Comparison of ENCODE assay signal across 8 cellular contexts in genomic region chr7:116511552-116512523, GRCh38. TPM values are rescaled to one million over a fixed set of nuclear protein-coding genes. Genes with fewer than 3 reads are reported as not detected.
DNase-seq lines count a peak whose midpoint lies in the region; ATAC-seq and TF ChIP-seq lines count a peak whose summit lies in the region.

No MANE protein-coding gene starts in this region.

- H3K27ac Mint-ChIP-seq in activated T-helper 1 cell treated with anti-CD3 and anti-CD28 coated beads, Interleukin-12 subunit alpha, Interleukin-12 subunit beta, Interleukin-2, Interleukin-4 antibody, amounts not matched to agents 30 ng/mL and 10 ng/mL and 1 ng/mL, durations not matched to agents 14 hours and 24 hours and 36 hours, result no peak overlapping the region

- peaks cover 15% of the 10 kb centered on the region; the same call in 1 of the 2 replicates for H3K79me2 ChIP-seq in GM23248 (ENCODE audit: insufficient read depth)

- H3K27ac ChIP-seq in GM23248, result peak overlapping the region; percentile 30
- H3K27ac ChIP-seq in right cardiac atrium (ENCODE audit: low read length), result peak overlapping the region; percentile 90
- H3K27ac ChIP-seq in stomach, result peak overlapping the region; percentile 53 to 78 (median 69)

- in situ Hi-C loops in GM23248 (cut with MboI), result no loop called here

- H3K9me3 ChIP-seq in GM23248 (ENCODE audit: low read depth) (no peaks in the 10 kb centered on the region), right cardiac atrium (ENCODE audit: control insufficient read depth, low read length) (no peaks in the 10 kb centered on the region), stomach (no peaks in the 10 kb centered on the region)

- peak overlapping the region; percentile 5 for H3K4me2 ChIP-seq in GM23248 (ENCODE audit: unreplicated experiment)

- H3K4me3 ChIP-seq in GM23248, result no peak overlapping the region; the same call in 1 of the 2 replicates
- peak overlapping the region; percentile 56 for H3K4me3 ChIP-seq in right cardiac atrium (ENCODE audit: low read length)
- H3K4me3 ChIP-seq in stomach, result peak overlapping the region; percentile 29 to 42 (median 34)

- peaks cover 54% of the 10 kb centered on the region for H3F3A ChIP-seq in GM23248 (ENCODE audit: insufficient read depth)

- H3K36me3 Mint-ChIP-seq in activated T-helper 1 cell treated with anti-CD3 and anti-CD28 coated beads, Interleukin-12 subunit alpha, Interleukin-12 subunit beta, Interleukin-2, Interleukin-4 antibody, amounts not matched to agents 30 ng/mL and 10 ng/mL and 1 ng/mL, durations not matched to agents 14 hours and 24 hours and 36 hours (ENCODE audit: low read depth), result no peaks in the 10 kb centered on the region

- peak; percentile 28 to 31 for DNase-seq in NOMO-1 (lab: John Stamatoyannopoulos, UW; ENCODE audit: unreplicated experiment in 2 of 2)
- DNase-seq in NOMO-1 treated with dmso at 0.1 percent for 144 hours (lab: John Stamatoyannopoulos, UW; ENCODE audit: unreplicated experiment), result no peak
- DNase-seq in GM23248, result peak; percentile 49
- DNase-seq in Kasumi-1 (lab: John Stamatoyannopoulos, UW), result peak; percentile 38 to 39
- no peak for DNase-seq in activated T-helper 1 cell treated with anti-CD3 and anti-CD28 coated beads, Interleukin-12 subunit alpha, Interleukin-12 subunit beta, Interleukin-2, Interleukin-4 antibody, amounts not matched to agents 30 ng/mL and 10 ng/mL and 1 ng/mL, durations not matched to agents 14 hours and 24 hours and 36 hours (ENCODE audit: low spot score)
- DNase-seq in right cardiac atrium, result peak in 1 of 3 donors; percentile 56
- no peak for DNase-seq in stomach
- DNase-seq in NCI-H2081 (lab: John Stamatoyannopoulos, UW), result no peak

- H2AFZ ChIP-seq in GM23248, result peak overlapping the region; percentile 11; the same call in 1 of the 2 replicates

- TF ChIP-seq POLR2A in stomach (IDR thresholded peaks at IDR 0.05), result no peak

- TF ChIP-seq CTCF in stomach (IDR thresholded peaks at IDR 0.05), result no peak

- H3K27me3 ChIP-seq in GM23248 (replicated peaks; ENCODE audit: insufficient read depth) (no peaks in the 10 kb centered on the region), right cardiac atrium (ENCODE audit: control insufficient read depth, insufficient read depth) (no peaks in the 10 kb centered on the region), stomach (no peaks in the 10 kb centered on the region)

- intact Hi-C loops in activated T-helper 1 cell treated with anti-CD3 and anti-CD28 coated beads, Interleukin-12 subunit alpha, Interleukin-12 subunit beta, Interleukin-2, Interleukin-4 antibody, amounts not matched to agents 30 ng/mL and 10 ng/mL and 1 ng/mL, durations not matched to agents 14 hours and 24 hours and 36 hours (cut with micrococcal nuclease), result no loop called here
- intact Hi-C loops in right cardiac atrium (cut with DNase I), result loop anchor here in 1 of 4 donors (10.0 kb wide), 1 partner anchor 247 kb away; no protein-coding TSS in a partner anchor
- intact Hi-C loops in stomach (cut with DNase I; ENCODE audit: low total_unique reads), result no loop called here

- ATAC-seq in right cardiac atrium, result peak; percentile 89 to 94

- H3K9ac ChIP-seq in GM23248, result no peak overlapping the region

- no peak for TF ChIP-seq EP300 in stomach (IDR thresholded peaks at IDR 0.05)

- WGBS in GM23248 (ENCODE audit: low coverage in 1 of 2, low lambda C conversion rate in 2 of 2, missing lambda C conversion rate in 2 of 2), 2 experiments, result 82 to 83% methylated on average over 12 of the region's 12 CpGs
- 35% methylated on average over 12 of the region's 12 CpGs for WGBS in right cardiac atrium
- WGBS in stomach, 5 donors, result 40 to 58% (median 49%) methylated on average over 12 of the region's 12 CpGs

- H3K9me2 ChIP-seq in GM23248 (ENCODE audit: insufficient read depth), result no peaks in the 10 kb centered on the region

- H3K4me3 Mint-ChIP-seq in activated T-helper 1 cell treated with anti-CD3 and anti-CD28 coated beads, Interleukin-12 subunit alpha, Interleukin-12 subunit beta, Interleukin-2, Interleukin-4 antibody, amounts not matched to agents 30 ng/mL and 10 ng/mL and 1 ng/mL, durations not matched to agents 14 hours and 24 hours and 36 hours, result peak overlapping the region; percentile 74

- no peaks in the 10 kb centered on the region for H3K9me3 Mint-ChIP-seq in activated T-helper 1 cell treated with anti-CD3 and anti-CD28 coated beads, Interleukin-12 subunit alpha, Interleukin-12 subunit beta, Interleukin-2, Interleukin-4 antibody, amounts not matched to agents 30 ng/mL and 10 ng/mL and 1 ng/mL, durations not matched to agents 14 hours and 24 hours and 36 hours

- H4K20me1 ChIP-seq in GM23248 (ENCODE audit: insufficient read depth), result no peaks in the 10 kb centered on the region

- peaks cover 16% of the 10 kb centered on the region for H3K4me1 ChIP-seq in GM23248 (ENCODE audit: insufficient read depth)
- no peaks in the 10 kb centered on the region for H3K4me1 ChIP-seq in right cardiac atrium (ENCODE audit: control insufficient read depth, insufficient read depth, low read length)
- peaks cover 0 to 42% (median 13%) of the 10 kb centered on the region in 4 donors for H3K4me1 ChIP-seq in stomach

- H3K4me1 Mint-ChIP-seq in activated T-helper 1 cell treated with anti-CD3 and anti-CD28 coated beads, Interleukin-12 subunit alpha, Interleukin-12 subunit beta, Interleukin-2, Interleukin-4 antibody, amounts not matched to agents 30 ng/mL and 10 ng/mL and 1 ng/mL, durations not matched to agents 14 hours and 24 hours and 36 hours (ENCODE audit: low read depth), result peaks cover 17% of the 10 kb centered on the region

- H3K36me3 ChIP-seq in GM23248 (ENCODE audit: low read depth), result peaks cover 28% of the 10 kb centered on the region
- H3K36me3 ChIP-seq in stomach, result peaks cover 0 to 9% (median 0%) of the 10 kb centered on the region in 4 donors

- H3K27me3 Mint-ChIP-seq in activated T-helper 1 cell treated with anti-CD3 and anti-CD28 coated beads, Interleukin-12 subunit alpha, Interleukin-12 subunit beta, Interleukin-2, Interleukin-4 antibody, amounts not matched to agents 30 ng/mL and 10 ng/mL and 1 ng/mL, durations not matched to agents 14 hours and 24 hours and 36 hours (ENCODE audit: insufficient read depth), result peaks cover 30% of the 10 kb centered on the region

RNA-seq across cellular contexts. Expression of gene CAV2, which starts 12.3 kb away (rescaled TPM):
- total RNA-seq in GM23248 (2014; rRNA removed; shearing (Covaris generic)), result 251 and 283 TPM in 2 replicates
- polyA plus RNA-seq in GM23248 (2016; fragmentation: Nextera tagmentation; extraction: Ambion mirVana), result 344 and 358 TPM in 2 replicates
- total RNA-seq in activated T-helper 1 cell treated with anti-CD3 and anti-CD28 coated beads, Interleukin-12 subunit alpha, Interleukin-12 subunit beta, Interleukin-2, Interleukin-4 antibody, amounts not matched to agents 30 ng/mL and 10 ng/mL and 1 ng/mL, durations not matched to agents 14 hours and 24 hours and 36 hours, result not detected in 2 replicates
- 100 to 1,000 TPM; 179 to 233 (median 200) TPM for total RNA-seq in right cardiac atrium
- polyA plus RNA-seq in right cardiac atrium, result 136 TPM
- 10 to 100 TPM; 26.3 to 90.1 (median 32.7) TPM for total RNA-seq in stomach
- polyA plus RNA-seq in stomach, result 10 to 100 TPM; 15.7 to 21.9 (median 18.0) TPM

RNA-seq across cellular contexts. Expression of gene CAV1, which starts 13.0 kb away (rescaled TPM):
- 1,062 and 1,092 TPM in 2 replicates for total RNA-seq in GM23248 (2014; rRNA removed; shearing (Covaris generic))
- polyA plus RNA-seq in GM23248 (2016; fragmentation: Nextera tagmentation; extraction: Ambion mirVana), result 1,736 and 1,789 TPM in 2 replicates
- 0.76 and 1.8 TPM in 2 replicates for total RNA-seq in activated T-helper 1 cell treated with anti-CD3 and anti-CD28 coated beads, Interleukin-12 subunit alpha, Interleukin-12 subunit beta, Interleukin-2, Interleukin-4 antibody, amounts not matched to agents 30 ng/mL and 10 ng/mL and 1 ng/mL, durations not matched to agents 14 hours and 24 hours and 36 hours
- 100 to 1,000 TPM; 298 to 502 (median 380) TPM for total RNA-seq in right cardiac atrium
- 269 TPM for polyA plus RNA-seq in right cardiac atrium
- 100 to 1,000 TPM in 4 of 5 donors, 10 to 100 TPM in 1; 49.2 to 719 (median 267) TPM for total RNA-seq in stomach
- 10 to 100 TPM; 18.5 to 73.2 (median 33.5) TPM for polyA plus RNA-seq in stomach

Comparison
In these comparisons a context has a peak if more than half of its experiments do, and no peak if none do; other contexts are left out.
1. DNase-seq: peak in NOMO-1 (2 of 2), GM23248 (single experiment) and Kasumi-1 (2 of 2); none in NOMO-1 treated with dmso at 0.1 percent for 144 hours (single experiment), activated T-helper 1 cell treated with anti-CD3 and anti-CD28 coated beads, Interleukin-12 subunit alpha, Interleukin-12 subunit beta, Interleukin-2, Interleukin-4 antibody, amounts not matched to agents 30 ng/mL and 10 ng/mL and 1 ng/mL, durations not matched to agents 14 hours and 24 hours and 36 hours (single experiment), stomach (single experiment) and NCI-H2081 (0 of 2).
2. H3K27ac ChIP-seq: peak in every context shown above with its lines; median percentile 90 in right cardiac atrium; 69 in stomach; 30 in GM23248.
3. RNA of gene CAV2, which starts 12.3 kb away (total RNA-seq): 251 to 283 TPM in GM23248, 179 to 233 TPM in right cardiac atrium and 26.3 to 90.1 TPM in stomach; not detected in activated T-helper 1 cell treated with anti-CD3 and anti-CD28 coated beads, Interleukin-12 subunit alpha, Interleukin-12 subunit beta, Interleukin-2, Interleukin-4 antibody, amounts not matched to agents 30 ng/mL and 10 ng/mL and 1 ng/mL, durations not matched to agents 14 hours and 24 hours and 36 hours; every median in the first group is over 10 times any median in the second.
4. RNA of gene CAV1, which starts 13.0 kb away (total RNA-seq): 1,062 to 1,092 TPM in GM23248, 298 to 502 TPM in right cardiac atrium and 49.2 to 719 TPM in stomach; 0.76 to 1.8 TPM in activated T-helper 1 cell treated with anti-CD3 and anti-CD28 coated beads, Interleukin-12 subunit alpha, Interleukin-12 subunit beta, Interleukin-2, Interleukin-4 antibody, amounts not matched to agents 30 ng/mL and 10 ng/mL and 1 ng/mL, durations not matched to agents 14 hours and 24 hours and 36 hours; every median in the first group is over 10 times any median in the second.